ENCODE assay signal across 11 cellular contexts in genomic region chr21:40349591-40349990, GRCh38.
"Had no signal": no experiment of that assay in that cellular context is flagged by ENCODE, and none has a peak within 500 bp of the region (broad histone marks: within the 10 kb centered on the region; RNA-seq: fewer than 3 reads in every experiment).

No MANE protein-coding gene starts in this region.

- DNase-seq: GM23248, GOT3, H7, H9, HCEC 1CT, HFFc6 had no signal

- H3K36me3 ChIP-seq: HAP-1 had no signal

- H3K4me2 ChIP-seq: GM23338 had no signal

- H3K9ac ChIP-seq: GM23248 had no signal

- H2AFZ ChIP-seq: GM23248, GM23338 had no signal

- ATAC-seq: GM23338, HCT116 had no signal

- FAIRE-seq: H1, H54 had no signal

- H3K4me3 ChIP-seq: GM23248, GM23338, HAP-1 had no signal

- H3K27ac ChIP-seq: GM23248 had no signal

- H3K4me1 ChIP-seq: HAP-1 had no signal
